In the genomic region with DNA sequence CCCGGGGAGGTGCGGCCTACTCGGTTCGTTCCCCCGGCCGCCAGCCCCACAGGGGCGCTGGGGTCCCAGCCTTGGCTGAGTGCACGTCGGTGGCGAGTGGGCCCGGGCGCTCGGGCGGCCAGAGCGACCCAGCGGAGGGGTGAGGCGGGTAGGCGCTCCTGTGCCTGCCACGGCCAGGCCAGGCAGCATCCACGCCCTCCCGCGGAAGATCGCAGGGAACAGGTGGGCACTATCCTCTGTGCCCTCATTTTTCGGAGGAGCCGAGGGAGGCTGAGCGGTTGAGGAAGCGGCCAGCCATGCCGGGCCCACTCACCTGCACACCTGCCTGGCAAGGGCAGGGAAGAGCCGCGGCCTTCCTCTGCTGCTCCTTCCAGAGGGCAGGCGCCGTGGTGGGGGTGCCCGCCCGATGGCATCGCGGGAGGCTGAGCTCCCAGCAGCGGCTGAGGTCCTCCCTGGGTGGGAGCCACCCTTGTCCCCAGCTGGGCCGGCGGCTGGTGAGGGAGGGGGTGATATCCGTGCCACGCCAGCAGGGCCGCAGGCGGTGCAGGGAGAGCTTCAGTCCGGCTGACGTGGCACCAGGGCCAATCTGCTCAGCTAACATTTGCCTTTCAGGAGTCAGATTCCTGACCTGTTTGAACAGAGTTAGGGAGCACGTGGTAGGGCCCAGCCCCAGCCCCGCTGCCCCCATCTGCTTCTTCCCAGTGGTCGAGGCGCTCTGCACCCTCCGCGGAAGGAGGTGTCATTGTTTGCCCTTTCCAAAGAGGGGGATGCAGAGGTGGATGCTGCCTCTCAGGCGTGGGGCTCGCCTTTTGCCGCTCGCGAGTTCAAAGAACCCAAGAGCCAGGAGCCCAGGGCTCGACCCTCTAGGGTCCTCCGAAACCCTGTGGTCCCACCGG, we compare ENCODE assay signal across 9 cellular contexts. TPM values are rescaled to one million over a fixed set of nuclear protein-coding genes. Genes with fewer than 3 reads are reported as not detected.
DNase-seq lines count a peak whose midpoint lies in the region; ATAC-seq, FAIRE-seq and TF ChIP-seq lines count a peak whose summit lies in the region.
"Had no signal": no experiment of that assay in that cellular context is flagged by ENCODE, and none has a peak within 500 bp of the region (broad histone marks: within the 10 kb centered on the region; RNA-seq: fewer than 3 reads in every experiment).

No MANE protein-coding gene starts in this region.

- DNase-seq in DMS153 (lab: John Stamatoyannopoulos, UW): peak; percentile 20
- no peak for DNase-seq in DMS153 treated with DMSO at 0.1 percent for 48 hours (lab: John Stamatoyannopoulos, UW; ENCODE audit: unreplicated experiment)
- DNase-seq in NCI-H2171 (lab: John Stamatoyannopoulos, UW): peak; percentile 54
- no peak for DNase-seq in K562 (ENCODE audit: extremely low read depth in 1 of 4, low spot score in 3 of 4)
- DNase-seq in HepG2 (ENCODE audit: low spot score): peak; percentile 74
- no peak for DNase-seq in tibial nerve (ENCODE audit: low spot score in 2 of 2)
- no peak for DNase-seq in SKM-1 treated with dmso at 0.1 percent for 144 hours (lab: John Stamatoyannopoulos, UW; ENCODE audit: unreplicated experiment)
- no peak for DNase-seq in SK-N-DZ (ENCODE audit: low spot score)

- H3K4me1 ChIP-seq in K562 (replicated peaks in 1 of 2; ENCODE audit: control insufficient read depth in 2 of 2, insufficient read depth in 2 of 2, low read length in 2 of 2) (peaks cover 19 to 38% of the 10 kb centered on the region in 2 experiments), HepG2 (ENCODE audit: insufficient read depth, low read length) (peaks cover 42% of the 10 kb centered on the region), tibial nerve (peaks cover 0 to 52% (median 27%) of the 10 kb centered on the region in 4 donors)

- intact Hi-C loops in K562 (cut with micrococcal nuclease): loop anchor here (1.0 to 5.0 kb wide), 2 partner anchors 147 to 208 kb away; no protein-coding TSS in a partner anchor
- intact Hi-C loops in HepG2 (cut with micrococcal nuclease; ENCODE audit: unreplicated experiment): loop anchor here (1.0 kb wide), 1 partner anchor 146 kb away; no protein-coding TSS in a partner anchor

- H3K79me2 ChIP-seq in K562 (ENCODE audit: control insufficient read depth, insufficient read depth, low read length) (peaks cover 33% of the 10 kb centered on the region), HepG2 (ENCODE audit: insufficient read depth, low read length) (peaks cover 28% of the 10 kb centered on the region)

- H3K9ac ChIP-seq in K562 (ENCODE audit: insufficient read depth in 1 of 2, low read depth in 2 of 2, low read length in 2 of 2): peak overlapping the region; percentile 88 to 98; a peak in 3 of 4 replicates
- peak overlapping the region; percentile 93 for H3K9ac ChIP-seq in HepG2 (ENCODE audit: insufficient read depth, low read depth, low read length)

- TF ChIP-seq POLR2A in K562 (conservative IDR thresholded peaks at IDR 0.05) (no peak), HepG2 (IDR thresholded peaks at IDR 0.05; ENCODE audit: insufficient read depth in 1 of 2, low read depth in 2 of 2, low read length in 2 of 2) (peak in 1 of 2 experiments; percentile 76; a peak in 2 of 4 replicates), tibial nerve (IDR thresholded peaks at IDR 0.05) (no peak)

- in situ Hi-C loops in K562 (cut with MboI) (no loop called here), HepG2 (cut with HindIII; ENCODE audit: extremely low pct_ligation_motif_present, low pct_unique_long_range_greater_than_20kb) (no loop called here)

- no peak for TF ChIP-seq CTCF in K562 (IDR thresholded peaks at IDR 0.05 in 2 of 3, conservative IDR thresholded peaks at IDR 0.05 in 1 of 3; ENCODE audit: insufficient read depth in 2 of 3, low read depth in 1 of 3, low read length in 3 of 3)
- TF ChIP-seq CTCF in HepG2 (CRISPR knock-in tag; IDR thresholded peaks at IDR 0.05): no peak
- no peak for TF ChIP-seq CTCF in tibial nerve (IDR thresholded peaks at IDR 0.05)

- FAIRE-seq in K562 (lab: Jason Lieb, UNC) (no peak), HepG2 (lab: Jason Lieb, UNC) (no peak)
- FAIRE-seq: A204.1 had no signal

- H3K27me3 ChIP-seq in K562 (ENCODE audit: control insufficient read depth in 2 of 2, insufficient read depth in 2 of 2, low read length in 2 of 2) (peaks cover 0 to 18% of the 10 kb centered on the region in 2 experiments; a peak in 3 of 5 replicates), HepG2 (ENCODE audit: control insufficient read depth in 1 of 2, insufficient read depth in 2 of 2, low read length in 2 of 2) (peaks cover 18 to 27% of the 10 kb centered on the region in 2 experiments; a peak in 4 of 5 replicates), tibial nerve (no peaks in the 10 kb centered on the region)

- CTCF ChIA-PET in K562 (lab: Yijun Ruan, JAX; ENCODE audit: low intra/inter-chr PET ratio) (interaction anchor here (1.6 to 7.1 kb wide), 4 partner anchors 140 to 209 kb away, joined by 4 to 154 read pairs (median 11); no protein-coding TSS in a partner anchor), HepG2 (lab: Yijun Ruan, JAX; ENCODE audit: low intra/inter-chr PET ratio, low total read pairs) (interaction anchor here (1.2 to 7.9 kb wide), 3 partner anchors 142 to 160 kb away, joined by 3 to 101 read pairs (median 8); no protein-coding TSS in a partner anchor)

- TF ChIP-seq EP300 in K562 (IDR thresholded peaks at IDR 0.05; ENCODE audit: low read length) (no peak), HepG2 (IDR thresholded peaks at IDR 0.05; ENCODE audit: low read depth in 2 of 2, low read length in 2 of 2) (no peak), HepG2 (CRISPR knock-in tag; IDR thresholded peaks at IDR 0.05; ENCODE audit: borderline replicate concordance) (no peak), tibial nerve (IDR thresholded peaks at IDR 0.05) (no peak)

- H3K9me1 ChIP-seq in K562 (ENCODE audit: control insufficient read depth, insufficient read depth, low read length): no peaks in the 10 kb centered on the region

- TF ChIP-seq RAD21 in K562 (CRISPR knock-in tag; conservative IDR thresholded peaks at IDR 0.05 in 1 of 2, IDR thresholded peaks at IDR 0.05 in 1 of 2) (no peak), HepG2 (CRISPR knock-in tag; IDR thresholded peaks at IDR 0.05) (no peak)

- H3K4me2 ChIP-seq in K562 (ENCODE audit: insufficient read depth, low read length) (peak overlapping the region; percentile 94), HepG2 (ENCODE audit: low read depth, low read length) (peak overlapping the region; percentile 90)

- POLR2A ChIA-PET in K562 (lab: Yijun Ruan, JAX): interaction anchor here (0.5 to 2.4 kb wide), 11 partner anchors 10 to 358 kb away, joined by 3 to 9 read pairs (median 3); a partner anchor contains a TSS
- POLR2A ChIA-PET in HepG2 (lab: Yijun Ruan, JAX): interaction anchor here (1.4 to 3.5 kb wide), 2 partner anchors 142 to 145 kb away, joined by 4 to 25 read pairs; no protein-coding TSS in a partner anchor

- WGBS in K562 (ENCODE audit: insufficient coverage, low coverage, missing lambda C conversion rate): 31% methylated on average over 48 of the region's 59 CpGs
- WGBS in HepG2 (ENCODE audit: low lambda C conversion rate): 10% methylated on average over 21 of the region's 59 CpGs
- WGBS in tibial nerve, 2 donors: 35 to 51% methylated on average over 36 to 43 of the region's 59 CpGs

- H3K36me3 ChIP-seq in K562 (ENCODE audit: control insufficient read depth, insufficient read depth, low read length) (peaks cover 13% of the 10 kb centered on the region; the same call in 2 of the 3 replicates), HepG2 (replicated peaks in 1 of 2; ENCODE audit: control insufficient read depth in 1 of 2, insufficient read depth in 2 of 2, low read length in 2 of 2) (peaks cover 2 to 10% of the 10 kb centered on the region in 2 experiments; a peak in 3 of 5 replicates), tibial nerve (peaks cover 0 to 6% (median 1%) of the 10 kb centered on the region in 3 donors)

- BruUV-seq in K562 (replicated peaks; lab: Mats Ljungman, UMichigan) (no TSS peak), HepG2 (replicated peaks; lab: Mats Ljungman, UMichigan) (no TSS peak)

- peak overlapping the region; percentile 100 for H2AFZ ChIP-seq in K562 (ENCODE audit: low read depth, low read length)
- H2AFZ ChIP-seq in HepG2 (ENCODE audit: low read length): no peak overlapping the region

- no peak for ATAC-seq in K562
- peak; percentile 49 for ATAC-seq in HepG2

- H4K20me1 ChIP-seq in K562 (replicated peaks; ENCODE audit: control insufficient read depth, insufficient read depth, low read length) (peaks cover 28% of the 10 kb centered on the region), HepG2 (ENCODE audit: insufficient read depth, low read length) (peaks cover 28% of the 10 kb centered on the region)

- peak overlapping the region; percentile 100 for H3K27ac ChIP-seq in K562 (ENCODE audit: extremely low read depth, low read depth, low read length)
- peak overlapping the region; percentile 100 for H3K27ac ChIP-seq in HepG2 (ENCODE audit: extremely low read length, insufficient read depth, low read length)
- H3K27ac ChIP-seq in tibial nerve: peak overlapping the region; percentile 99 to 100 (median 100)

- peak overlapping the region; percentile 63 for H3K4me3 ChIP-seq in K562
- peak overlapping the region; percentile 62 to 84 (median 79) for H3K4me3 ChIP-seq in HepG2 (replicated peaks in 1 of 3; ENCODE audit: insufficient read depth in 1 of 3, low read depth in 2 of 3, low read length in 3 of 3)
- peak overlapping the region; percentile 46 to 99 (median 76) for H3K4me3 ChIP-seq in tibial nerve

- no peaks in the 10 kb centered on the region for H3K9me3 ChIP-seq in K562 (replicated peaks; ENCODE audit: control insufficient read depth, insufficient read depth, low read depth, low read length)
- H3K9me3 ChIP-seq in HepG2 (ENCODE audit: low read length): no peaks in the 10 kb centered on the region
- no peaks in the 10 kb centered on the region for H3K9me3 ChIP-seq in tibial nerve

RNA-seq across cellular contexts. Expression of a gene that starts 1.6 kb away (rescaled TPM):
- 131 and 191 TPM in 2 replicates for total RNA-seq in K562 (2011; cell fraction: chromatin; rRNA removed; ENCODE audit: low replicate concordance)
- 87.9 and 99.6 TPM in 2 replicates for total RNA-seq in K562 (2011; cell fraction: nucleolus; rRNA removed)
- total RNA-seq in K562 (2011; cell fraction: nucleoplasm; rRNA removed): 87.4 and 93.4 TPM in 2 replicates
- 17.1 and 20.1 TPM in 2 replicates for total RNA-seq in K562 (2014; rRNA removed)
- total RNA-seq in K562 (2014; rRNA removed; fragmentation: Illumina TruSeq; extraction: Trizol): 9.1 and 9.3 TPM in 2 replicates
- 8.7 and 11.1 TPM in 2 replicates for total RNA-seq in K562 (2015; rRNA removed; fragmentation: Illumina TruSeq; extraction: Trizol)
- 56.1 and 62.8 TPM in 2 replicates for total RNA-seq in K562 (2021)
- polyA plus RNA-seq in K562 (2011; rRNA removed): 14.0 and 25.1 TPM in 2 replicates
- 14.1 and 19.3 TPM in 2 replicates for polyA plus RNA-seq in K562 (2011; cell fraction: cytosol; rRNA removed)
- 83.4 and 92.4 TPM in 2 replicates for polyA plus RNA-seq in K562 (2011; cell fraction: nucleus; rRNA removed)
- polyA plus RNA-seq in K562 (2012): 40.9 and 50.7 TPM in 2 replicates
- 44.6 and 47.6 TPM in 2 replicates for polyA plus RNA-seq in K562 (2014; fragmentation: Illumina TruSeq; extraction: Trizol)
- 10 to 100 TPM in 1 of 2 experiments, 1 to 10 TPM in 1; 8.3 to 12.0 TPM for polyA plus RNA-seq in K562 (2014; fragmentation: Nextera tagmentation; extraction: Ambion mirVana)
- polyA plus RNA-seq in K562 (2014; rRNA removed): 30.9 and 32.2 TPM in 2 replicates
- polyA minus RNA-seq in K562 (2011; rRNA and poly(A)+ RNA removed): 9.3 and 13.0 TPM in 2 replicates
- polyA minus RNA-seq in K562 (2011; cell fraction: cytosol; rRNA and poly(A)+ RNA removed): 32.1 and 45.6 TPM in 2 replicates
- 19.7 and 31.5 TPM in 2 replicates for polyA minus RNA-seq in K562 (2011; cell fraction: nucleus; rRNA and poly(A)+ RNA removed)
- 15.9 and 27.7 TPM in 2 replicates for total RNA-seq in HepG2 (2016; rRNA removed; fragmentation: Illumina TruSeq; extraction: Trizol)
- total RNA-seq in HepG2 (2016; cell fraction: cytosol; rRNA removed; fragmentation: Illumina TruSeq; extraction: Trizol; ENCODE audit: low read depth): 3.9 TPM in 2 replicates
- 15.7 and 21.0 TPM in 2 replicates for total RNA-seq in HepG2 (2016; cell fraction: insoluble cytoplasmic fraction; rRNA removed; fragmentation: Illumina TruSeq; extraction: Trizol)
- total RNA-seq in HepG2 (2016; cell fraction: membrane; rRNA removed; fragmentation: Illumina TruSeq; extraction: Trizol): 12.2 and 12.3 TPM in 2 replicates
- 25.4 and 28.9 TPM in 2 replicates for total RNA-seq in HepG2 (2016; cell fraction: nucleus; rRNA removed; fragmentation: Illumina TruSeq; extraction: Trizol)
- 17.9 and 18.9 TPM in 2 replicates for polyA plus RNA-seq in HepG2 (2011; rRNA removed)
- 12.7 and 13.2 TPM in 2 replicates for polyA plus RNA-seq in HepG2 (2011; cell fraction: cytosol; rRNA removed)
- 71.0 and 81.7 TPM in 2 replicates for polyA plus RNA-seq in HepG2 (2011; cell fraction: nucleus; rRNA removed)
- polyA plus RNA-seq in HepG2 (2012): 26.1 and 28.5 TPM in 2 replicates
- 2.6 and 3.4 TPM in 2 replicates for polyA plus RNA-seq in HepG2 (2016; cell fraction: cytosol; fragmentation: Illumina TruSeq; extraction: Trizol; ENCODE audit: low read depth)
- 29.5 and 38.6 TPM in 2 replicates for polyA plus RNA-seq in HepG2 (2016; cell fraction: insoluble cytoplasmic fraction; fragmentation: Illumina TruSeq; extraction: Trizol; ENCODE audit: low read depth)
- 7.1 and 8.4 TPM in 2 replicates for polyA plus RNA-seq in HepG2 (2016; cell fraction: membrane; fragmentation: Illumina TruSeq; extraction: Trizol; ENCODE audit: low read depth)
- 72.9 and 74.4 TPM in 2 replicates for polyA plus RNA-seq in HepG2 (2016; cell fraction: nucleus; fragmentation: Illumina TruSeq; extraction: Trizol; ENCODE audit: insufficient read depth, low read depth)
- polyA minus RNA-seq in HepG2 (2011; rRNA and poly(A)+ RNA removed; ENCODE audit: low replicate concordance): 29.0 and 33.5 TPM in 2 replicates
- 27.1 and 28.7 TPM in 2 replicates for polyA minus RNA-seq in HepG2 (2011; cell fraction: cytosol; rRNA and poly(A)+ RNA removed)
- 24.8 and 24.9 TPM in 2 replicates for polyA minus RNA-seq in HepG2 (2011; cell fraction: nucleus; rRNA and poly(A)+ RNA removed)
- total RNA-seq in tibial nerve: 10 to 100 TPM; 45.8 to 67.5 (median 47.9) TPM
- 15.0 and 17.1 TPM in 2 replicates for polyA plus RNA-seq in SK-N-DZ (2014; cell fraction: cytosol; rRNA removed)
- 27.2 and 62.2 TPM in 2 replicates for polyA plus RNA-seq in SK-N-DZ (2014; cell fraction: nucleus; rRNA removed)

RNA-seq across cellular contexts. Expression of a gene that starts 44.8 kb away (rescaled TPM):
- total RNA-seq in K562 (2011; cell fraction: chromatin; rRNA removed; ENCODE audit: low replicate concordance): 37.0 and 74.1 TPM in 2 replicates
- total RNA-seq in K562 (2011; cell fraction: nucleolus; rRNA removed): 37.7 and 43.0 TPM in 2 replicates
- 29.3 and 32.3 TPM in 2 replicates for total RNA-seq in K562 (2011; cell fraction: nucleoplasm; rRNA removed)
- total RNA-seq in K562 (2014; rRNA removed) (8.8 and 11.1 TPM in 2 replicates), K562 (2014; rRNA removed; fragmentation: Illumina TruSeq; extraction: Trizol) (2.5 and 2.9 TPM in 2 replicates), K562 (2015; rRNA removed; fragmentation: Illumina TruSeq; extraction: Trizol) (5.4 and 5.7 TPM in 2 replicates), K562 (2021) (16.3 and 17.4 TPM in 2 replicates), HepG2 (2016; rRNA removed; fragmentation: Illumina TruSeq; extraction: Trizol) (3.0 and 5.5 TPM in 2 replicates), tibial nerve (10 to 100 TPM; 15.1 to 23.1 (median 18.6) TPM)
- polyA plus RNA-seq in K562 (2011; rRNA removed) (4.4 and 6.8 TPM in 2 replicates), K562 (2014; fragmentation: Illumina TruSeq; extraction: Trizol) (4.9 and 8.4 TPM in 2 replicates), K562 (2014; fragmentation: Nextera tagmentation; extraction: Ambion mirVana) (under 1 TPM; 0.38 to 0.56 TPM), K562 (2014; rRNA removed) (14.1 and 15.1 TPM in 2 replicates), HepG2 (2011; rRNA removed) (5.5 and 7.5 TPM in 2 replicates)
- 4.8 and 9.1 TPM in 2 replicates for polyA plus RNA-seq in K562 (2011; cell fraction: cytosol; rRNA removed)
- 52.4 and 74.6 TPM in 2 replicates for polyA plus RNA-seq in K562 (2011; cell fraction: nucleus; rRNA removed)
- 9.4 and 14.3 TPM in 2 replicates for polyA plus RNA-seq in K562 (2012)
- 1.9 and 2.4 TPM in 2 replicates for polyA minus RNA-seq in K562 (2011; rRNA and poly(A)+ RNA removed)
- 3.7 and 3.8 TPM in 2 replicates for polyA minus RNA-seq in K562 (2011; cell fraction: cytosol; rRNA and poly(A)+ RNA removed)
- 10.7 and 12.0 TPM in 2 replicates for polyA minus RNA-seq in K562 (2011; cell fraction: nucleus; rRNA and poly(A)+ RNA removed)
- total RNA-seq in HepG2 (2016; cell fraction: cytosol; rRNA removed; fragmentation: Illumina TruSeq; extraction: Trizol; ENCODE audit: low read depth): 0.91 and 1.3 TPM in 2 replicates
- 2.7 and 5.4 TPM in 2 replicates for total RNA-seq in HepG2 (2016; cell fraction: insoluble cytoplasmic fraction; rRNA removed; fragmentation: Illumina TruSeq; extraction: Trizol)
- total RNA-seq in HepG2 (2016; cell fraction: membrane; rRNA removed; fragmentation: Illumina TruSeq; extraction: Trizol): 3.3 and 3.4 TPM in 2 replicates
- total RNA-seq in HepG2 (2016; cell fraction: nucleus; rRNA removed; fragmentation: Illumina TruSeq; extraction: Trizol): 5.6 and 6.0 TPM in 2 replicates
- 3.2 and 4.1 TPM in 2 replicates for polyA plus RNA-seq in HepG2 (2011; cell fraction: cytosol; rRNA removed)
- polyA plus RNA-seq in HepG2 (2011; cell fraction: nucleus; rRNA removed): 45.5 and 51.1 TPM in 2 replicates
- 3.7 and 5.4 TPM in 2 replicates for polyA plus RNA-seq in HepG2 (2012)
- polyA plus RNA-seq in HepG2 (2016; cell fraction: cytosol; fragmentation: Illumina TruSeq; extraction: Trizol; ENCODE audit: low read depth): 0.89 and 1.0 TPM in 2 replicates
- 4.0 and 5.3 TPM in 2 replicates for polyA plus RNA-seq in HepG2 (2016; cell fraction: insoluble cytoplasmic fraction; fragmentation: Illumina TruSeq; extraction: Trizol; ENCODE audit: low read depth)
- polyA plus RNA-seq in HepG2 (2016; cell fraction: membrane; fragmentation: Illumina TruSeq; extraction: Trizol; ENCODE audit: low read depth): 2.6 and 3.1 TPM in 2 replicates
- 22.1 and 22.8 TPM in 2 replicates for polyA plus RNA-seq in HepG2 (2016; cell fraction: nucleus; fragmentation: Illumina TruSeq; extraction: Trizol; ENCODE audit: insufficient read depth, low read depth)
- polyA minus RNA-seq in HepG2 (2011; rRNA and poly(A)+ RNA removed; ENCODE audit: low replicate concordance): 5.4 and 5.9 TPM in 2 replicates
- polyA minus RNA-seq in HepG2 (2011; cell fraction: cytosol; rRNA and poly(A)+ RNA removed): 2.7 and 3.1 TPM in 2 replicates
- 5.8 and 7.5 TPM in 2 replicates for polyA minus RNA-seq in HepG2 (2011; cell fraction: nucleus; rRNA and poly(A)+ RNA removed)
- polyA plus RNA-seq in SK-N-DZ (2014; cell fraction: cytosol; rRNA removed): 11.3 and 19.1 TPM in 2 replicates
- polyA plus RNA-seq in SK-N-DZ (2014; cell fraction: nucleus; rRNA removed): 72.5 and 75.4 TPM in 2 replicates

Comparison
In these comparisons a context has a peak if more than half of its experiments do, and no peak if none do; other contexts are left out.
1. DNase-seq: peak in DMS153 (single experiment), NCI-H2171 (single experiment) and HepG2 (single experiment); none in DMS153 treated with DMSO at 0.1 percent for 48 hours (single experiment), K562 (0 of 4), tibial nerve (0 of 2), SKM-1 treated with dmso at 0.1 percent for 144 hours (single experiment) and SK-N-DZ (single experiment).
2. Peak in every context shown above with its lines, with median percentiles within 50 percentile points of each other: H3K27ac ChIP-seq and H3K4me3 ChIP-seq.